22 cellular contexts compared by ENCODE assay signal in the genomic region with DNA sequence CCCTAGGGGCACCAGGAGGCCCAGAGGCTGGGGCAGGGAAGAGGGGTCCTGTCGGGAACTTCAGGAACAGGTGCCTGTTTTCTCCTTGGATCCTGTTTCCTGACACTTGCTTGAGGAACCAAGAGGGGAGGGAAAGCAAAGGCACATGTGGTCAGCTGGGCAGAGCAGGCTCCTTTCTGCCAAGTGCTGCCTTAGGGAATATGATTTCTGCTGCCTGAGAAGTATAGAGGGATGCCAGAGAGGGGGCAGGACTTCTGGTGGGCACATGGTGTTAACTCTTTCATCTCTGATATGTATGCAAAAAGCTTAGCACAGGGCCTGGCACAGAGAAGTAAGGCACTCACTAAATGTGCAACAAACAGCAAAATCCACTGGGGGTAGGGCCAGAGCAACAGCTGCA.
"Had no signal": no experiment of that assay in that cellular context is flagged by ENCODE, and none has a peak within 500 bp of the region (broad histone marks: within the 10 kb centered on the region; RNA-seq: fewer than 3 reads in every experiment).

No MANE protein-coding gene starts in this region.

- H3K36me3 Mint-ChIP-seq: activated naive CD4-positive, alpha-beta T cell treated with anti-CD3 and anti-CD28 coated beads, Interleukin-2, amount 10 ng/mL, durations not matched to agents 7 days and 5 days; activated naive CD8-positive, alpha-beta T cell treated with anti-CD3 and anti-CD28 coated beads for 36 hours had no signal

- H3K4me2 ChIP-seq: KMS-11 had no signal

- H3K27me3 Mint-ChIP-seq: activated CD8-positive, alpha-beta T cell treated with anti-CD3 and anti-CD28 coated beads for 36 hours; activated naive CD4-positive, alpha-beta T cell treated with anti-CD3 and anti-CD28 coated beads, Interleukin-2, amount 10 ng/mL, durations not matched to agents 7 days and 5 days; activated naive CD8-positive, alpha-beta T cell treated with anti-CD3 and anti-CD28 coated beads for 36 hours had no signal

- H3K9me3 Mint-ChIP-seq: activated CD8-positive, alpha-beta T cell treated with anti-CD3 and anti-CD28 coated beads for 36 hours; activated naive CD4-positive, alpha-beta T cell treated with anti-CD3 and anti-CD28 coated beads, Interleukin-2, amount 10 ng/mL, durations not matched to agents 7 days and 5 days; activated naive CD8-positive, alpha-beta T cell treated with anti-CD3 and anti-CD28 coated beads for 36 hours; activated T-cell treated with anti-CD3 and anti-CD28 coated beads, Interleukin-2, amount 50 U/mL, for 72 hours; activated T-helper 2 cell treated with anti-CD3 and anti-CD28 coated beads, Interferon-gamma antibody, Interleukin-2, Interleukin-4, amounts not matched to agents 10 μg/mL and 5 μg/mL and 100 μg/mL, durations not matched to agents 14 hours and 24 hours and 36 hours; T-helper 1 cell treated with Interleukin-12 subunit alpha and Interleukin-12 subunit beta and Interleukin-4 antibody, amounts not matched to agents 30 μg/mL and 1 μg/mL, for 36 hours had no signal

- H3K27ac ChIP-seq: KMS-11, SK-N-MC had no signal

- H3K4me3 ChIP-seq: SK-N-MC had no signal

- H3K9ac ChIP-seq: KMS-11 had no signal

- H3K27ac Mint-ChIP-seq: activated CD8-positive, alpha-beta T cell treated with anti-CD3 and anti-CD28 coated beads for 36 hours; activated naive CD4-positive, alpha-beta T cell treated with anti-CD3 and anti-CD28 coated beads, Interleukin-2, amount 10 ng/mL, durations not matched to agents 7 days and 5 days; activated naive CD8-positive, alpha-beta T cell treated with anti-CD3 and anti-CD28 coated beads for 36 hours; activated T-cell treated with anti-CD3 and anti-CD28 coated beads, Interleukin-2, amount 50 U/mL, for 72 hours; activated T-helper 2 cell treated with anti-CD3 and anti-CD28 coated beads, Interferon-gamma antibody, Interleukin-2, Interleukin-4, amounts not matched to agents 10 μg/mL and 5 μg/mL and 100 μg/mL, durations not matched to agents 14 hours and 24 hours and 36 hours; T-helper 1 cell treated with Interleukin-12 subunit alpha and Interleukin-12 subunit beta and Interleukin-4 antibody, amounts not matched to agents 30 μg/mL and 1 μg/mL, for 36 hours had no signal

- H3K4me3 Mint-ChIP-seq: activated CD8-positive, alpha-beta T cell treated with anti-CD3 and anti-CD28 coated beads for 36 hours; activated naive CD4-positive, alpha-beta T cell treated with anti-CD3 and anti-CD28 coated beads, Interleukin-2, amount 10 ng/mL, durations not matched to agents 7 days and 5 days; activated naive CD8-positive, alpha-beta T cell treated with anti-CD3 and anti-CD28 coated beads for 36 hours; activated T-cell treated with anti-CD3 and anti-CD28 coated beads, Interleukin-2, amount 50 U/mL, for 72 hours; T-helper 1 cell treated with Interleukin-12 subunit alpha and Interleukin-12 subunit beta and Interleukin-4 antibody, amounts not matched to agents 30 μg/mL and 1 μg/mL, for 36 hours had no signal

- DNase-seq: activated CD4-positive, alpha-beta T cell treated with anti-CD3 and anti-CD28 coated beads for 4 hours; activated CD8-positive, alpha-beta memory T cell treated with anti-CD3 and anti-CD28 coated beads, Interleukin-2, amount 50 U/mL, for 4 hours; activated CD8-positive, alpha-beta T cell treated with anti-CD3 and anti-CD28 coated beads for 36 hours; activated gamma-delta T cell treated with Interleukin-2 at 50 U/mL for 16 hours; activated naive CD4-positive, alpha-beta T cell treated with anti-CD3 and anti-CD28 coated beads, Interleukin-2, amount 10 ng/mL, durations not matched to agents 7 days and 5 days; activated naive CD8-positive, alpha-beta T cell treated with anti-CD3 and anti-CD28 coated beads for 36 hours; activated T-cell treated with anti-CD3 and anti-CD28 coated beads, Interleukin-2, amount 50 U/mL, for 72 hours; NCI-H1092; NCI-H1417; NCI-H2029; NCI-H2107; NCI-H2171 treated with DMSO at 0.1 percent for 48 hours; NCI-H226; NCI-H510A treated with DMSO at 0.1 percent for 48 hours; NCI-H69; NK-92 treated with Interleukin-12 subunit alpha and Interleukin-12 subunit beta, amount 100 ng/mL, for 24 hours; OCI-M1; RPMI8226 had no signal

- H3K4me1 Mint-ChIP-seq: activated naive CD4-positive, alpha-beta T cell treated with anti-CD3 and anti-CD28 coated beads, Interleukin-2, amount 10 ng/mL, durations not matched to agents 7 days and 5 days; activated naive CD8-positive, alpha-beta T cell treated with anti-CD3 and anti-CD28 coated beads for 36 hours had no signal
